ENCODE assay signal across 8 cellular contexts in genomic region chr7:22001345-22002004, GRCh38. TPM values are rescaled to one million over a fixed set of nuclear protein-coding genes. Genes with fewer than 3 reads are reported as not detected.
A peak's percentile ranks its signal among the peaks of the same experiment; 100 is the strongest.
DNase-seq lines count a peak whose midpoint lies in the region; ATAC-seq and TF ChIP-seq lines count a peak whose summit lies in the region.

No MANE protein-coding gene starts in this region.

- CTCF ChIA-PET in HCT116 (lab: Charles Lee), result no interaction called here

- H3K36me3 ChIP-seq in HCT116 (ENCODE audit: control insufficient read depth in 1 of 2, insufficient read depth in 2 of 2, low read length in 2 of 2), result no peaks in the 10 kb centered on the region
- no peaks in the 10 kb centered on the region for H3K36me3 ChIP-seq in WERI-Rb-1
- no peaks in the 10 kb centered on the region for H3K36me3 ChIP-seq in parathyroid adenoma (ENCODE audit: control insufficient read depth, insufficient read depth, low read length)

- POLR2A ChIA-PET in HCT116 (lab: Charles Lee), result no interaction called here

- peak; percentile 91 for TF ChIP-seq RAD21 in HCT116 (IDR thresholded peaks at IDR 0.05; ENCODE audit: low read depth)

- no peaks in the 10 kb centered on the region for H4K20me1 ChIP-seq in HCT116 (ENCODE audit: insufficient read depth)

- H2AFZ ChIP-seq in HCT116 (ENCODE audit: low read depth, low read length, poor library complexity, severe bottlenecking), result peak overlapping the region; percentile 97
- peak overlapping the region; percentile 55 for H2AFZ ChIP-seq in parathyroid adenoma

- peak; percentile 19 for DNase-seq in activated T-cell treated with anti-CD3 and anti-CD28 coated beads for 4 hours
- no peak for DNase-seq in activated T-cell treated with anti-CD3 and anti-CD28 coated beads, Interleukin-2, amount 50 U/mL, for 48 hours
- peak; percentile 36 for DNase-seq in HCT116 (ENCODE audit: low read depth, low spot score)
- peak; percentile 36 for DNase-seq in NCI-H2107 treated with DMSO at 0.1 percent for 48 hours (lab: John Stamatoyannopoulos, UW; ENCODE audit: unreplicated experiment)
- DNase-seq in WERI-Rb-1, result no peak
- DNase-seq in foreskin melanocyte, result peak; percentile 55
- no peak for DNase-seq in islet precursor cell

- H3K79me2 ChIP-seq in HCT116 (ENCODE audit: insufficient read depth, low read length), result no peaks in the 10 kb centered on the region
- no peaks in the 10 kb centered on the region for H3K79me2 ChIP-seq in parathyroid adenoma

- no peaks in the 10 kb centered on the region for H3K9me2 ChIP-seq in HCT116 (ENCODE audit: insufficient read depth)

- peaks cover 6% of the 10 kb centered on the region; the same call in 1 of the 2 replicates for H3K27me3 ChIP-seq in HCT116 (ENCODE audit: insufficient read depth, low read length)
- peaks cover 14% of the 10 kb centered on the region for H3K27me3 ChIP-seq in WERI-Rb-1 (ENCODE audit: insufficient read depth, low read depth, severe bottlenecking)
- no peaks in the 10 kb centered on the region for H3K27me3 ChIP-seq in parathyroid adenoma (ENCODE audit: control insufficient read depth, insufficient read depth, low read length)

- TF ChIP-seq CTCF in HCT116 (IDR thresholded peaks at IDR 0.05 in 2 of 3, conservative IDR thresholded peaks at IDR 0.05 in 1 of 3; ENCODE audit: borderline replicate concordance in 1 of 3, insufficient read depth in 1 of 3, low read depth in 2 of 3, low read length in 2 of 3) (peak; percentile 57 to 80 (median 70); a peak in 5 of 6 replicates), WERI-Rb-1 (IDR thresholded peaks at IDR 0.05; ENCODE audit: low read depth, low read length) (peak; percentile 29; the same call in 1 of the 2 replicates), parathyroid adenoma (IDR thresholded peaks at IDR 0.05) (peak; percentile 89)

- H3K4me3 ChIP-seq in HCT116 (replicated peaks in 1 of 2; ENCODE audit: low read depth in 1 of 2, low read length in 2 of 2), result no peak overlapping the region
- H3K4me3 ChIP-seq in WERI-Rb-1 (ENCODE audit: low read depth, low read length), result no peak overlapping the region
- H3K4me3 ChIP-seq in parathyroid adenoma (ENCODE audit: low read depth, low read length), result no peak overlapping the region

- H3K4me2 ChIP-seq in HCT116 (ENCODE audit: low read length) (peak overlapping the region; percentile 53), parathyroid adenoma (ENCODE audit: low read length) (peak overlapping the region; percentile 48)

- no TSS peak for BruUV-seq in HCT116 (replicated peaks; lab: Mats Ljungman, UMichigan)

- intact Hi-C loops in HCT116 (cut with micrococcal nuclease), result loop anchor here (1.0 to 2.0 kb wide), 3 partner anchors 235 to 739 kb away; no protein-coding TSS in a partner anchor

- H3K9me3 ChIP-seq in HCT116 (ENCODE audit: control insufficient read depth in 1 of 2, insufficient read depth in 1 of 2, low read depth in 1 of 2, low read length in 2 of 2) (no peaks in the 10 kb centered on the region), WERI-Rb-1 (ENCODE audit: severe bottlenecking) (no peaks in the 10 kb centered on the region), parathyroid adenoma (ENCODE audit: control insufficient read depth, low read length) (no peaks in the 10 kb centered on the region)

- no peak for TF ChIP-seq POLR2A in HCT116 (IDR thresholded peaks at IDR 0.05; ENCODE audit: borderline replicate concordance, extremely low read depth, insufficient read depth, insufficient read length)

- H3K27ac ChIP-seq in HCT116 (ENCODE audit: low read depth, low read length) (no peak overlapping the region), WERI-Rb-1 (no peak overlapping the region), parathyroid adenoma (no peak overlapping the region)

- RAD21 ChIA-PET in HCT116 (lab: Charles Lee; ENCODE audit: low non-redundant PET in 1 of 2, low total read pairs in 2 of 2, uncharacterized antibody in 2 of 2, unreplicated experiment in 2 of 2), result no interaction called here

- H3K4me1 ChIP-seq in HCT116 (ENCODE audit: control insufficient read depth in 1 of 2, insufficient read depth in 2 of 2, low read length in 2 of 2), result 0 out of 4 replicates have a peak, but pooled peaks cover 0 to 3% of the 10 kb centered on the region in 2 experiments
- H3K4me1 ChIP-seq in parathyroid adenoma, result no peaks in the 10 kb centered on the region

- ATAC-seq in HCT116, result peak; percentile 92

- H3K9ac ChIP-seq in HCT116 (ENCODE audit: low read length) (no peak overlapping the region; the same call in 1 of the 2 replicates), parathyroid adenoma (no peak overlapping the region)

TF ChIP-seq in HCT116, 20 proteins besides CTCF, POLR2A, EP300 and RAD21:
- TF ChIP-seq ZNF274 (IDR thresholded peaks at IDR 0.05; ENCODE audit: low read depth, low read length) (no peak), CBX3 (IDR thresholded peaks at IDR 0.05; ENCODE audit: low read depth) (no peak), POLR2AphosphoS5 (IDR thresholded peaks at IDR 0.05; ENCODE audit: low read depth, low read length) (no peak), EZH2phosphoT487 (IDR thresholded peaks at IDR 0.05; ENCODE audit: borderline replicate concordance) (no peak), JUND (IDR thresholded peaks at IDR 0.05) (no peak), FOSL1 (IDR thresholded peaks at IDR 0.05; ENCODE audit: low read depth) (no peak), CEBPB (IDR thresholded peaks at IDR 0.05; ENCODE audit: low read depth) (no peak), TCF7L2 (IDR thresholded peaks at IDR 0.05; ENCODE audit: borderline replicate concordance, extremely low read depth, insufficient read depth, insufficient read length) (no peak)
- TF ChIP-seq, protein P1, sequence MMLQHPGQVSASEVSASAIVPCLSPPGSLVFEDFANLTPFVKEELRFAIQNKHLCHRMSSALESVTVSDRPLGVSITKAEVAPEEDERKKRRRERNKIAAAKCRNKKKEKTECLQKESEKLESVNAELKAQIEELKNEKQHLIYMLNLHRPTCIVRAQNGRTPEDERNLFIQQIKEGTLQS (IDR thresholded peaks at IDR 0.05), result no peak
- TF ChIP-seq, protein P2, sequence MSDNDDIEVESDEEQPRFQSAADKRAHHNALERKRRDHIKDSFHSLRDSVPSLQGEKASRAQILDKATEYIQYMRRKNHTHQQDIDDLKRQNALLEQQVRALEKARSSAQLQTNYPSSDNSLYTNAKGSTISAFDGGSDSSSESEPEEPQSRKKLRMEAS (IDR thresholded peaks at IDR 0.05), result no peak

RNA-seq across cellular contexts. Expression of gene CDCA7L, which starts 55.8 kb away (rescaled TPM):
- total RNA-seq in HCT116 (2021; ENCODE audit: unreplicated experiment), result 107 TPM
- 55.3 and 61.4 TPM in 2 replicates for polyA plus RNA-seq in HCT116 (2012)

Comparison
In these comparisons a context has a peak if more than half of its experiments do, and no peak if none do; other contexts are left out.
1. DNase-seq: peak in activated T-cell treated with anti-CD3 and anti-CD28 coated beads for 4 hours (single experiment), HCT116 (single experiment), NCI-H2107 treated with DMSO at 0.1 percent for 48 hours (single experiment) and foreskin melanocyte (single experiment); none in activated T-cell treated with anti-CD3 and anti-CD28 coated beads, Interleukin-2, amount 50 U/mL, for 48 hours (0 of 2), WERI-Rb-1 (single experiment) and islet precursor cell (single experiment).
2. CTCF ChIP-seq: peak in every context shown above with its lines; median percentile 89 in parathyroid adenoma; 70 in HCT116; 29 in WERI-Rb-1.